ENCODE assay signal across 8 cellular contexts in genomic region chr19:9324584-9324962, GRCh38. TPM values are rescaled to one million over a fixed set of nuclear protein-coding genes. Genes with fewer than 3 reads are reported as not detected.
DNase-seq lines count a peak whose midpoint lies in the region; ATAC-seq and TF ChIP-seq lines count a peak whose summit lies in the region.

No MANE protein-coding gene starts in this region.

- peaks cover 47% of the 10 kb centered on the region for H3K36me3 Mint-ChIP-seq in activated CD8-positive, alpha-beta T cell treated with anti-CD3 and anti-CD28 coated beads for 36 hours (ENCODE audit: low read depth)
- peaks cover 35 to 45% of the 10 kb centered on the region in 2 donors for H3K36me3 Mint-ChIP-seq in stimulated activated naive B cell treated with anti-CD40 and anti-IgM and Interleukin-4, amounts not matched to agents 10 μg/mL and 1 μg/mL and 100 μg/mL, for 72 hours

- POLR2A ChIA-PET in activated CD8-positive, alpha-beta T cell treated with anti-CD3 and anti-CD28 coated beads for 36 hours (lab: Charles Lee), result interaction anchor here (1.2 kb wide), 1 partner anchor 14 kb away, joined by 3 read pairs; no protein-coding TSS in a partner anchor

- in situ Hi-C loops in GM13976 (cut with MboI; ENCODE audit: low sequenced_read_pairs, unreplicated experiment), result no loop called here

- ATAC-seq in activated CD8-positive, alpha-beta T cell treated with anti-CD3 and anti-CD28 coated beads for 36 hours, result no peak
- peak in 1 of 2 donors; percentile 0 for ATAC-seq in stimulated activated naive B cell treated with anti-CD40 and anti-IgM and Interleukin-4, amounts not matched to agents 10 μg/mL and 1 μg/mL and 100 μg/mL, for 72 hours (replicated peaks)
- ATAC-seq in GM21825 (IDR thresholded peaks at IDR 0.05; ENCODE audit: unreplicated experiment), result no peak

- CTCF ChIA-PET in activated CD8-positive, alpha-beta T cell treated with anti-CD3 and anti-CD28 coated beads for 36 hours (lab: Charles Lee), result no interaction called here

- H3K9me3 Mint-ChIP-seq in activated CD8-positive, alpha-beta T cell treated with anti-CD3 and anti-CD28 coated beads for 36 hours, result peaks cover 35% of the 10 kb centered on the region
- H3K9me3 Mint-ChIP-seq in stimulated activated naive B cell treated with anti-CD40 and anti-IgM and Interleukin-4, amounts not matched to agents 10 μg/mL and 1 μg/mL and 100 μg/mL, for 72 hours, result peaks cover 0 to 15% of the 10 kb centered on the region in 2 donors

- DNase-seq in HFF-Myc (ENCODE audit: extremely low read depth, low read depth) (no peak), putamen (ENCODE audit: low spot score) (no peak), GM13976 (ENCODE audit: low spot score) (no peak), AML-193 (lab: John Stamatoyannopoulos, UW) (no peak)
- no peak for DNase-seq in activated CD8-positive, alpha-beta T cell treated with anti-CD3 and anti-CD28 coated beads for 36 hours
- no peak for DNase-seq in stimulated activated naive B cell treated with anti-CD40 and anti-IgM and Interleukin-4, amounts not matched to agents 10 μg/mL and 1 μg/mL and 100 μg/mL, for 72 hours

- intact Hi-C loops in activated CD8-positive, alpha-beta T cell treated with anti-CD3 and anti-CD28 coated beads for 36 hours (cut with micrococcal nuclease), result no loop called here

- peaks cover 26% of the 10 kb centered on the region for H3K4me1 Mint-ChIP-seq in activated CD8-positive, alpha-beta T cell treated with anti-CD3 and anti-CD28 coated beads for 36 hours (ENCODE audit: low read depth)
- H3K4me1 Mint-ChIP-seq in stimulated activated naive B cell treated with anti-CD40 and anti-IgM and Interleukin-4, amounts not matched to agents 10 μg/mL and 1 μg/mL and 100 μg/mL, for 72 hours, result peaks cover 5 to 14% of the 10 kb centered on the region in 2 donors

- H3K4me3 ChIP-seq in HFF-Myc (replicated peaks; ENCODE audit: low read depth, low read length) (peak overlapping the region; percentile 70), iPS-11a (ENCODE audit: low read depth, low read length) (peak overlapping the region; percentile 82)

- H3K27ac Mint-ChIP-seq in activated CD8-positive, alpha-beta T cell treated with anti-CD3 and anti-CD28 coated beads for 36 hours, result peak overlapping the region; percentile 97
- peak overlapping the region; percentile 99 for H3K27ac Mint-ChIP-seq in stimulated activated naive B cell treated with anti-CD40 and anti-IgM and Interleukin-4, amounts not matched to agents 10 μg/mL and 1 μg/mL and 100 μg/mL, for 72 hours

- H3K27me3 Mint-ChIP-seq in activated CD8-positive, alpha-beta T cell treated with anti-CD3 and anti-CD28 coated beads for 36 hours, result no peaks in the 10 kb centered on the region
- no peaks in the 10 kb centered on the region for H3K27me3 Mint-ChIP-seq in stimulated activated naive B cell treated with anti-CD40 and anti-IgM and Interleukin-4, amounts not matched to agents 10 μg/mL and 1 μg/mL and 100 μg/mL, for 72 hours

- TF ChIP-seq CTCF in HFF-Myc (IDR thresholded peaks at IDR 0.05; ENCODE audit: low read depth, low read length, missing control alignments) (no peak), GM13976 (IDR thresholded peaks at IDR 0.05; ENCODE audit: borderline replicate concordance, control extremely low read depth, extremely low read depth, insufficient read depth, missing control alignments) (no peak)
- TF ChIP-seq CTCF in activated CD8-positive, alpha-beta T cell treated with anti-CD3 and anti-CD28 coated beads for 36 hours (IDR thresholded peaks at IDR 0.05), result no peak

- H3K4me3 Mint-ChIP-seq in activated CD8-positive, alpha-beta T cell treated with anti-CD3 and anti-CD28 coated beads for 36 hours, result peak overlapping the region; percentile 91
- peak overlapping the region; percentile 88 to 96 for H3K4me3 Mint-ChIP-seq in stimulated activated naive B cell treated with anti-CD40 and anti-IgM and Interleukin-4, amounts not matched to agents 10 μg/mL and 1 μg/mL and 100 μg/mL, for 72 hours

RNA-seq across cellular contexts. Expression of gene ZNF559, which starts 0.6 kb away (rescaled TPM):
- total RNA-seq in activated CD8-positive, alpha-beta T cell treated with anti-CD3 and anti-CD28 coated beads for 36 hours, result 10 to 100 TPM; 12.9 to 15.8 TPM

RNA-seq across cellular contexts. Expression of gene ZNF699, which starts 14.9 kb away (rescaled TPM):
- 1 to 10 TPM; 5.2 to 6.3 TPM for total RNA-seq in activated CD8-positive, alpha-beta T cell treated with anti-CD3 and anti-CD28 coated beads for 36 hours

RNA-seq across cellular contexts. Expression of gene ZNF177, which starts 38.2 kb away (rescaled TPM):
- total RNA-seq in activated CD8-positive, alpha-beta T cell treated with anti-CD3 and anti-CD28 coated beads for 36 hours, result 1 to 10 TPM; 1.6 to 1.9 TPM
